Comparison of ENCODE assay signal across 12 cellular contexts in the genomic region with DNA sequence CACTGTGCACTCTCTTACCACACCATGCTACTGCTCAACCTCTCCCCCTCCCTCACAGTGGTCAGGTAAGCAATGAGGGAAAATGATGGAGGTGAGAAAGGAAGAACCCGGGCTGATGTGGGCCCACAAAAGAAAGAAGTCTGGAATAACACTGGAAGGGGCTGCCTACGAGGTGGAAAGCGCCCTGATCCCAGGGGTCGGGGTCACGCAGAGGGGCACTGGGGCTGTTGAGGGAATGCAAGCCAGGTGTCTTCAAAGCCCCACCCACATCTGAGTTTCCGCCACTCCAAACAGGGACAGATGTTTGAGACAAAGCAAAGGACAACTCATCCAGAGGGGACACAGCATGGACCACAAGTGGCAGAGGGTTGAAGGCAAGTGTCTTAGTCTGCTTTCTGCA. TPM values are rescaled to one million over a fixed set of nuclear protein-coding genes. Genes with fewer than 3 reads are reported as not detected.
DNase-seq lines count a peak whose midpoint lies in the region; ATAC-seq, FAIRE-seq and TF ChIP-seq lines count a peak whose summit lies in the region.
"Had no signal": no experiment of that assay in that cellular context is flagged by ENCODE, and none has a peak within 500 bp of the region (broad histone marks: within the 10 kb centered on the region; RNA-seq: fewer than 3 reads in every experiment).

No MANE protein-coding gene starts in this region.

- H3K27me3 Mint-ChIP-seq in activated naive CD8-positive, alpha-beta T cell treated with anti-CD3 and anti-CD28 coated beads, Interleukin-2, amount 10 ng/mL, durations not matched to agents 7 days and 5 days = no peaks in the 10 kb centered on the region
- H3K27me3 Mint-ChIP-seq in natural killer cell (ENCODE audit: low read depth in 2 of 2) = no peaks in the 10 kb centered on the region

- TF ChIP-seq POLR2A in A549 (IDR thresholded peaks at IDR 0.05; ENCODE audit: low read length) = no peak

- TF ChIP-seq CTCF in A549 (IDR thresholded peaks at IDR 0.05) = no peak
- TF ChIP-seq CTCF in GM12864 (IDR thresholded peaks at IDR 0.05; ENCODE audit: low read depth, low read length, missing control alignments) = no peak
- no peak for TF ChIP-seq CTCF in natural killer cell (IDR thresholded peaks at IDR 0.05)

- peaks cover 49% of the 10 kb centered on the region for H3K4me1 Mint-ChIP-seq in activated naive CD8-positive, alpha-beta T cell treated with anti-CD3 and anti-CD28 coated beads, Interleukin-2, amount 10 ng/mL, durations not matched to agents 7 days and 5 days
- peaks cover 63% of the 10 kb centered on the region in 2 donors for H3K4me1 Mint-ChIP-seq in natural killer cell

- no peak overlapping the region for H3K4me3 Mint-ChIP-seq in activated naive CD8-positive, alpha-beta T cell treated with anti-CD3 and anti-CD28 coated beads, Interleukin-2, amount 10 ng/mL, durations not matched to agents 7 days and 5 days
- no peak overlapping the region for H3K4me3 Mint-ChIP-seq in natural killer cell

- H3K4me2 ChIP-seq in A549 = peak overlapping the region; percentile 21; the same call in 2 of the 3 replicates

- WGBS in A549 (ENCODE audit: missing lambda C conversion rate) = 92% methylated on average over 6 of the region's 6 CpGs

- ATAC-seq in A549 (no peak), natural killer cell (no peak), GM21529 (IDR thresholded peaks at IDR 0.05; ENCODE audit: unreplicated experiment) (no peak), HG02588 (IDR thresholded peaks at IDR 0.05; ENCODE audit: unreplicated experiment) (no peak)
- no peak for ATAC-seq in activated naive CD8-positive, alpha-beta T cell treated with anti-CD3 and anti-CD28 coated beads, Interleukin-2, amount 10 ng/mL, durations not matched to agents 7 days and 5 days (ENCODE audit: low read depth)

- CTCF ChIA-PET in A549 (lab: Yijun Ruan, JAX) = interaction anchor here (1.3 to 5.5 kb wide), 4 partner anchors 10 to 39 kb away, joined by 4 to 34 read pairs (median 22); no protein-coding TSS in a partner anchor

- no peak overlapping the region for H3K4me3 ChIP-seq in A549
- peak overlapping the region; percentile 21; the same call in 1 of the 2 replicates for H3K4me3 ChIP-seq in GM12864 (ENCODE audit: low read depth, low read length)

- no peaks in the 10 kb centered on the region for H3K9me3 ChIP-seq in A549
- H3K9me3 ChIP-seq: BE2C had no signal

- DNase-seq in A549 (ENCODE audit: low read depth in 1 of 2, low spot score in 1 of 2) = no peak
- no peak for DNase-seq in GM12864 (ENCODE audit: low read depth)
- DNase-seq in activated naive CD8-positive, alpha-beta T cell treated with anti-CD3 and anti-CD28 coated beads, Interleukin-2, amount 10 ng/mL, durations not matched to agents 7 days and 5 days = no peak
- no peak for DNase-seq in natural killer cell
- DNase-seq in NCI-H345 (lab: John Stamatoyannopoulos, UW) = no peak
- DNase-seq in activated CD4-positive, alpha-beta T cell treated with anti-CD3 and anti-CD28 coated beads, Interleukin-2, amount 50 U/mL, for 1 hour = no peak
- DNase-seq: BE2C; central memory CD4-positive, alpha-beta T cell; NCI-H1092 treated with DMSO at 0.1 percent for 48 hours; NCI-H446 treated with DMSO at 0.1 percent for 48 hours had no signal

- peak overlapping the region; percentile 66 for H3K27ac Mint-ChIP-seq in activated naive CD8-positive, alpha-beta T cell treated with anti-CD3 and anti-CD28 coated beads, Interleukin-2, amount 10 ng/mL, durations not matched to agents 7 days and 5 days
- peak overlapping the region; percentile 71 to 95 for H3K27ac Mint-ChIP-seq in natural killer cell

- intact Hi-C loops in natural killer cell (cut with micrococcal nuclease) = no loop called here

- H3K36me3 Mint-ChIP-seq in activated naive CD8-positive, alpha-beta T cell treated with anti-CD3 and anti-CD28 coated beads, Interleukin-2, amount 10 ng/mL, durations not matched to agents 7 days and 5 days = peaks cover 40% of the 10 kb centered on the region
- no peaks in the 10 kb centered on the region for H3K36me3 Mint-ChIP-seq in natural killer cell

- POLR2A ChIA-PET in A549 (lab: Yijun Ruan, JAX) = interaction anchor here (1.5 kb wide), 1 partner anchor 13 kb away, joined by 3 read pairs; no protein-coding TSS in a partner anchor
- POLR2A ChIA-PET in activated naive CD8-positive, alpha-beta T cell treated with anti-CD3 and anti-CD28 coated beads, Interleukin-2, amount 10 ng/mL, durations not matched to agents 7 days and 5 days (lab: Charles Lee) = no interaction called here

- FAIRE-seq in A549 (lab: Jason Lieb, UNC) = no peak

- TF ChIP-seq RAD21 in A549 (conservative IDR thresholded peaks at IDR 0.05 in 1 of 2, IDR thresholded peaks at IDR 0.05 in 1 of 2) = no peak

- H3K4me1 ChIP-seq in A549 = peaks cover 54% of the 10 kb centered on the region
- H3K4me1 ChIP-seq: BE2C had no signal

- peak overlapping the region in 1 of 2 experiments; percentile 70; a peak in 2 of 6 replicates for H3K27ac ChIP-seq in A549

- no peaks in the 10 kb centered on the region for H3K9me3 Mint-ChIP-seq in activated naive CD8-positive, alpha-beta T cell treated with anti-CD3 and anti-CD28 coated beads, Interleukin-2, amount 10 ng/mL, durations not matched to agents 7 days and 5 days
- no peaks in the 10 kb centered on the region for H3K9me3 Mint-ChIP-seq in natural killer cell

- no peak for TF ChIP-seq EP300 in A549 (IDR thresholded peaks at IDR 0.05)

TF ChIP-seq in A549, 52 proteins besides CTCF, POLR2A, EP300 and RAD21 (continues in another document):
- TF ChIP-seq MAZ (IDR thresholded peaks at IDR 0.05; ENCODE audit: borderline replicate concordance, low read depth, low read length) (no peak), RNF2 (IDR thresholded peaks at IDR 0.05; ENCODE audit: borderline replicate concordance, low read depth) (no peak), ZNF302 (CRISPR knock-in tag; IDR thresholded peaks at IDR 0.05) (no peak), HOXB13 (CRISPR knock-in tag; IDR thresholded peaks at IDR 0.05; ENCODE audit: low read depth) (no peak), CBX2 (IDR thresholded peaks at IDR 0.05; ENCODE audit: borderline replicate concordance, low read depth) (no peak), NR3C1 (IDR thresholded peaks at IDR 0.05) (no peak), FOXS1 (CRISPR knock-in tag; IDR thresholded peaks at IDR 0.05) (no peak), FOSL2 (IDR thresholded peaks at IDR 0.05) (no peak), FOSL2 (CRISPR knock-in tag; IDR thresholded peaks at IDR 0.05) (no peak), EHF (CRISPR knock-in tag; IDR thresholded peaks at IDR 0.05) (no peak)
- TF ChIP-seq, protein P1, sequence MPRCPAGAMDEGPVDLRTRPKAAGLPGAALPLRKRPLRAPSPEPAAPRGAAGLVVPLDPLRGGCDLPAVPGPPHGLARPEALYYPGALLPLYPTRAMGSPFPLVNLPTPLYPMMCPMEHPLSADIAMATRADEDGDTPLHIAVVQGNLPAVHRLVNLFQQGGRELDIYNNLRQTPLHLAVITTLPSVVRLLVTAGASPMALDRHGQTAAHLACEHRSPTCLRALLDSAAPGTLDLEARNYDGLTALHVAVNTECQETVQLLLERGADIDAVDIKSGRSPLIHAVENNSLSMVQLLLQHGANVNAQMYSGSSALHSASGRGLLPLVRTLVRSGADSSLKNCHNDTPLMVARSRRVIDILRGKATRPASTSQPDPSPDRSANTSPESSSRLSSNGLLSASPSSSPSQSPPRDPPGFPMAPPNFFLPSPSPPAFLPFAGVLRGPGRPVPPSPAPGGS (IDR thresholded peaks at IDR 0.05) = no peak
- TF ChIP-seq, protein P2, sequence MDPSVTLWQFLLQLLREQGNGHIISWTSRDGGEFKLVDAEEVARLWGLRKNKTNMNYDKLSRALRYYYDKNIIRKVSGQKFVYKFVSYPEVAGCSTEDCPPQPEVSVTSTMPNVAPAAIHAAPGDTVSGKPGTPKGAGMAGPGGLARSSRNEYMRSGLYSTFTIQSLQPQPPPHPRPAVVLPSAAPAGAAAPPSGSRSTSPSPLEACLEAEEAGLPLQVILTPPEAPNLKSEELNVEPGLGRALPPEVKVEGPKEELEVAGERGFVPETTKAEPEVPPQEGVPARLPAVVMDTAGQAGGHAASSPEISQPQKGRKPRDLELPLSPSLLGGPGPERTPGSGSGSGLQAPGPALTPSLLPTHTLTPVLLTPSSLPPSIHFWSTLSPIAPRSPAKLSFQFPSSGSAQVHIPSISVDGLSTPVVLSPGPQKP (IDR thresholded peaks at IDR 0.05; ENCODE audit: low read depth, low read length) = no peak

RNA-seq across cellular contexts. Expression of a gene that starts 4.2 kb away (rescaled TPM):
- polyA plus RNA-seq in A549 (2011; rRNA removed) = 43.4 and 48.4 TPM in 2 replicates
- 52.4 and 56.8 TPM in 2 replicates for polyA plus RNA-seq in A549 (2012; cell fraction: cytosol; rRNA removed)
- 55.4 and 64.7 TPM in 2 replicates for polyA plus RNA-seq in A549 (2012; cell fraction: nucleus; rRNA removed)
- 53.4 to 68.2 TPM (median 55.8 TPM) in 3 replicates for polyA plus RNA-seq in A549 (2017; fragmentation: RNase III; extraction: RNeasy Plus Mini Kit Qiagen cat#74134 plus additional on column Dnase treatment)
- 77.5 and 77.6 TPM in 2 replicates for polyA minus RNA-seq in A549 (2011; rRNA and poly(A)+ RNA removed)
- 100 to 1,000 TPM; 172 to 176 TPM for total RNA-seq in activated naive CD8-positive, alpha-beta T cell treated with anti-CD3 and anti-CD28 coated beads, Interleukin-2, amount 10 ng/mL, durations not matched to agents 7 days and 5 days
- 100 to 1,000 TPM; 140 to 180 (median 153) TPM for total RNA-seq in natural killer cell

RNA-seq across cellular contexts. Expression of a gene that starts 56.2 kb away (rescaled TPM):
- 26.4 and 34.8 TPM in 2 replicates for polyA plus RNA-seq in A549 (2011; rRNA removed)
- 22.2 and 24.6 TPM in 2 replicates for polyA plus RNA-seq in A549 (2012; cell fraction: cytosol; rRNA removed)
- polyA plus RNA-seq in A549 (2012; cell fraction: nucleus; rRNA removed) = 9.0 and 10.4 TPM in 2 replicates
- polyA plus RNA-seq in A549 (2017; fragmentation: RNase III; extraction: RNeasy Plus Mini Kit Qiagen cat#74134 plus additional on column Dnase treatment) = 13.6 to 16.8 TPM (median 16.2 TPM) in 3 replicates
- 29.1 and 40.9 TPM in 2 replicates for polyA minus RNA-seq in A549 (2011; rRNA and poly(A)+ RNA removed)
- total RNA-seq in activated naive CD8-positive, alpha-beta T cell treated with anti-CD3 and anti-CD28 coated beads, Interleukin-2, amount 10 ng/mL, durations not matched to agents 7 days and 5 days = not detected
- 1 to 10 TPM in 1 of 3 donors, not detected in 2; 1.1 TPM for total RNA-seq in natural killer cell
